In the genomic region with DNA sequence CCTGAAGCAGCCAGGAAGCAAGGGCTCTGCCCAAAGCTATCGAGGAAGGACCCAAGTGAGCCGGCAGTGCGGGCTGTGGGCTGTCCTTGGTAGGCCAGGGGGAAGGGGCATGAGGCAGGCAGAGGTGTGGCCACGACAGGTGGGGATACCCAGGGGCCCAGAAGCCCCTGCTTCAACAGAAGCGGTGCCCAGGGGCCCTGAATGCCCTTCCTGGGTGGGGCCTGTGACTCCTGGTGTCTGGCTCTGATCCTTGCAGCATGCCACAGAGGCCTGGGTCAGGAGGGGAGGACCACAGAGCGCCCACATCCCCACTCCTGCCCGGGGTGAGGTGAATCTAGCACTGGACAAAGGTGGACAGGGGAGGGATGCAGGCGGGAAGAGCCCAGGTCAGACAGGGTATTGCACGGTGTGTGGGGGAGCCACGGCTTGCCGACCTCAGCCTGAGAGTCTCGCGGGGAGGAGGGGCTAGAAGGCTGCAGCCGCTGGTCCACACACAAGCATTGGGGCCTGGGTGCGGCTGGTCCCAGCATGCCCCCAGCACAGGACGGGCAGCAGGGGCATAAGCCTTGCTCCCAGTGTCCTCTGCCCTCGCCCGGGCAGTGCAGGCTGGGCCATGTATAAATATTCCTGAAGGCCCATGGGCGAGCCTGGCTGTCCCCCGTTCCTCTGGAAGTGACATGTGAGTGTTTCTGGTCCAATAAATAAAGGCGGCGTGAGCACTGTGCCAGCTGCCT, we compare ENCODE assay signal across 12 cellular contexts. TPM values are rescaled to one million over a fixed set of nuclear protein-coding genes. Genes with fewer than 3 reads are reported as not detected.
DNase-seq lines count a peak whose midpoint lies in the region; ATAC-seq and TF ChIP-seq lines count a peak whose summit lies in the region.
"Had no signal": no experiment of that assay in that cellular context is flagged by ENCODE, and none has a peak within 500 bp of the region (broad histone marks: within the 10 kb centered on the region; RNA-seq: fewer than 3 reads in every experiment).

No MANE protein-coding gene starts in this region.

- H3K9me3 Mint-ChIP-seq in glutamatergic neuron (ENCODE audit: unreplicated experiment) = peaks cover 8% of the 10 kb centered on the region

- peak overlapping the region; percentile 98 for H3K27ac Mint-ChIP-seq in glutamatergic neuron (ENCODE audit: unreplicated experiment)

- H3K36me3 Mint-ChIP-seq in glutamatergic neuron (ENCODE audit: unreplicated experiment) = peaks cover 4% of the 10 kb centered on the region

- TF ChIP-seq POLR2A in gastrocnemius medialis (IDR thresholded peaks at IDR 0.05) = no peak

- POLR2A ChIA-PET in AG04450 (lab: Yijun Ruan, JAX) = no interaction called here

- H3K9me3 ChIP-seq in AG04450 (ENCODE audit: control insufficient read depth, insufficient read depth, low read length) (no peaks in the 10 kb centered on the region; the same call in 1 of the 2 replicates), WERI-Rb-1 (ENCODE audit: severe bottlenecking) (no peaks in the 10 kb centered on the region), gastrocnemius medialis (no peaks in the 10 kb centered on the region)

- H3K4me1 Mint-ChIP-seq in glutamatergic neuron (ENCODE audit: low read depth, unreplicated experiment) = peaks cover 25% of the 10 kb centered on the region

- no peak overlapping the region for H3K4me3 ChIP-seq in AG04450 (ENCODE audit: low read depth, low read length)
- no peak overlapping the region for H3K4me3 ChIP-seq in WERI-Rb-1 (ENCODE audit: low read depth, low read length)
- no peak overlapping the region for H3K4me3 ChIP-seq in gastrocnemius medialis

- H3K36me3 ChIP-seq in WERI-Rb-1 = peaks cover 18% of the 10 kb centered on the region
- H3K36me3 ChIP-seq in gastrocnemius medialis = peaks cover 0 to 42% of the 10 kb centered on the region in 2 donors

- H3K27ac ChIP-seq in AG04450 (ENCODE audit: low read depth, low read length) (peak overlapping the region; percentile 11), WERI-Rb-1 (peak overlapping the region; percentile 81), gastrocnemius medialis (peak overlapping the region; percentile 72 to 79 (median 73))
- H3K27ac ChIP-seq: HL-60 had no signal

- H3K4me3 Mint-ChIP-seq in glutamatergic neuron (ENCODE audit: unreplicated experiment) = no peak overlapping the region

- CTCF ChIA-PET in AG04450 (lab: Charles Lee) = no interaction called here

- ATAC-seq in gastrocnemius medialis = no peak

- H3K27me3 Mint-ChIP-seq in glutamatergic neuron (ENCODE audit: unreplicated experiment) = peaks cover 8% of the 10 kb centered on the region

- peaks cover 17 to 23% of the 10 kb centered on the region in 2 donors for H3K4me1 ChIP-seq in gastrocnemius medialis

- H3K27me3 ChIP-seq in AG04450 (ENCODE audit: control insufficient read depth, insufficient read depth, low read length) (no peaks in the 10 kb centered on the region), WERI-Rb-1 (ENCODE audit: insufficient read depth, low read depth, severe bottlenecking) (no peaks in the 10 kb centered on the region), gastrocnemius medialis (no peaks in the 10 kb centered on the region)

- no peak for DNase-seq in AG04450 (ENCODE audit: low read depth, low spot score)
- DNase-seq in WERI-Rb-1 = no peak
- peak; percentile 46 for DNase-seq in glutamatergic neuron
- no peak for DNase-seq in gastrocnemius medialis
- no peak for DNase-seq in 8988T
- no peak for DNase-seq in NCI-H2029 treated with DMSO at 0.1 percent for 48 hours (lab: John Stamatoyannopoulos, UW)
- DNase-seq in activated naive CD4-positive, alpha-beta T cell treated with anti-CD3 and anti-CD28 coated beads, Interleukin-2, amount 50 U/mL, for 16 hours = no peak
- DNase-seq in GM03348 (ENCODE audit: low spot score) = no peak
- DNase-seq: activated CD4-positive, alpha-beta T cell treated with anti-CD3 and anti-CD28 coated beads for 4 hours; DMS79 treated with DMSO at 0.1 percent for 48 hours; MM.1S had no signal

- in situ Hi-C loops in gastrocnemius medialis (cut with MboI; ENCODE audit: low sequenced_read_pairs in 4 of 4) = no loop called here

- intact Hi-C loops in gastrocnemius medialis (cut with DNase I; ENCODE audit: low total_unique reads) = no loop called here

- TF ChIP-seq CTCF in AG04450 (IDR thresholded peaks at IDR 0.05; ENCODE audit: low read depth, low read length) (no peak), WERI-Rb-1 (IDR thresholded peaks at IDR 0.05; ENCODE audit: low read depth, low read length) (no peak), glutamatergic neuron (IDR thresholded peaks at IDR 0.05; ENCODE audit: partially characterized antibody, unreplicated experiment) (no peak), gastrocnemius medialis (IDR thresholded peaks at IDR 0.05 in 4 of 5, conservative IDR thresholded peaks at IDR 0.05 in 1 of 5) (no peak)

RNA-seq across cellular contexts. Expression of a gene that starts 19.0 kb away (rescaled TPM):
- 8.3 and 12.2 TPM in 2 replicates for polyA plus RNA-seq in AG04450 (2011; rRNA removed)
- 5.2 and 5.3 TPM in 2 replicates for polyA minus RNA-seq in AG04450 (2011; rRNA and poly(A)+ RNA removed)
- total RNA-seq in glutamatergic neuron (ENCODE audit: unreplicated experiment) = 1.8 TPM
- 100 to 1,000 TPM in 1 of 4 donors, 10 to 100 TPM in 3; 19.3 to 448 (median 33.4) TPM for total RNA-seq in gastrocnemius medialis

RNA-seq across cellular contexts. Expression of a gene that starts 39.2 kb away (rescaled TPM):
- 5.0 and 7.8 TPM in 2 replicates for polyA plus RNA-seq in AG04450 (2011; rRNA removed)
- 18.2 and 20.5 TPM in 2 replicates for polyA minus RNA-seq in AG04450 (2011; rRNA and poly(A)+ RNA removed)
- total RNA-seq in glutamatergic neuron (ENCODE audit: unreplicated experiment) = 42.2 TPM
- total RNA-seq in gastrocnemius medialis = 10 to 100 TPM in 2 of 4 donors, 1 to 10 TPM in 2; 9.1 to 19.5 (median 12.1) TPM

RNA-seq across cellular contexts. Expression of a gene that starts 52.0 kb away (rescaled TPM):
- 36.8 and 37.2 TPM in 2 replicates for polyA plus RNA-seq in AG04450 (2011; rRNA removed)
- 33.8 and 40.5 TPM in 2 replicates for polyA minus RNA-seq in AG04450 (2011; rRNA and poly(A)+ RNA removed)
- 81.0 TPM for total RNA-seq in glutamatergic neuron (ENCODE audit: unreplicated experiment)
- 10 to 100 TPM; 25.4 to 40.7 (median 31.2) TPM for total RNA-seq in gastrocnemius medialis

Comparison
In these comparisons a context has a peak if more than half of its experiments do, and no peak if none do; other contexts are left out.
1. H3K27ac ChIP-seq: peak in every context shown above with its lines; median percentile 81 in WERI-Rb-1; 73 in gastrocnemius medialis; 11 in AG04450.